In genomic region chr14:94455928-94456327, GRCh38 we compare ENCODE assay signal across 33 cellular contexts. TPM values are rescaled to one million over a fixed set of nuclear protein-coding genes. Genes with fewer than 3 reads are reported as not detected.
"Had no signal": no experiment of that assay in that cellular context is flagged by ENCODE, and none has a peak within 500 bp of the region (broad histone marks: within the 10 kb centered on the region; RNA-seq: fewer than 3 reads in every experiment).

No MANE protein-coding gene starts in this region.

- H3K27ac Mint-ChIP-seq: stimulated activated effector memory CD8-positive, alpha-beta T cell treated with anti-CD3 and anti-CD28 coated beads, Interleukin-12 subunit alpha, Interleukin-12 subunit beta, amount 100 ng/mL, for 72 hours; stimulated activated memory B cell treated with anti-CD40 and anti-IgM and Interleukin-4, amounts not matched to agents 10 μg/mL and 1 μg/mL and 100 μg/mL, for 72 hours; stimulated activated naive B cell treated with anti-CD40 and anti-IgM and Interleukin-4, amounts not matched to agents 10 μg/mL and 1 μg/mL and 100 μg/mL, for 72 hours; stimulated activated naive CD8-positive, alpha-beta T cell treated with anti-CD3 and anti-CD28 coated beads, Interleukin-15, amount 100 ng/mL, for 72 hours; stimulated activated naive CD8-positive, alpha-beta T cell treated with anti-CD3 and anti-CD28 coated beads, Interleukin-15, Interleukin-2, amounts not matched to agents 100 ng/mL and 50 ng/mL, for 24 hours; type B pancreatic cell had no signal

- H3K36me3 Mint-ChIP-seq: stimulated activated effector memory CD8-positive, alpha-beta T cell treated with anti-CD3 and anti-CD28 coated beads, Interleukin-12 subunit alpha, Interleukin-12 subunit beta, amount 100 ng/mL, for 72 hours; stimulated activated memory B cell treated with anti-CD40 and anti-IgM and Interleukin-4, amounts not matched to agents 10 μg/mL and 1 μg/mL and 100 μg/mL, for 72 hours; stimulated activated naive B cell treated with anti-CD40 and anti-IgM and Interleukin-4, amounts not matched to agents 10 μg/mL and 1 μg/mL and 100 μg/mL, for 72 hours; type B pancreatic cell had no signal

- DNase-seq: stimulated activated CD4-positive, alpha-beta T cell treated with anti-CD3 and anti-CD28 coated beads, Interleukin-2, amount 100 ng/mL, for 48 hours; stimulated activated CD4-positive, alpha-beta T cell treated with anti-CD3 and anti-CD28 coated beads, Interleukin-4, amount 100 ng/mL, for 1 hour; stimulated activated CD4-positive, alpha-beta T cell treated with anti-CD3 and anti-CD28 coated beads, Interleukin-4, amount 100 ng/mL, for 24 hours; stimulated activated CD4-positive, alpha-beta T cell treated with anti-CD3 and anti-CD28 coated beads, Interleukin-4, amount 100 ng/mL, for 4 hours; stimulated activated CD8-positive, alpha-beta memory T cell treated with anti-CD3 and anti-CD28 coated beads, Interleukin-4, amount 100 ng/mL, for 48 hours; stimulated activated naive B cell treated with anti-CD40 and anti-IgM and Interleukin-4, amounts not matched to agents 10 μg/mL and 1 μg/mL and 100 μg/mL, for 72 hours; stimulated activated naive CD4-positive, alpha-beta T cell; stimulated activated naive CD4-positive, alpha-beta T cell treated with Interleukin-2 at 50 U/mL for 16 hours; stimulated activated naive CD8-positive, alpha-beta T cell treated with anti-CD3 and anti-CD28 coated beads, Interleukin-15, amount 100 ng/mL, for 72 hours; stimulated activated naive CD8-positive, alpha-beta T cell treated with anti-CD3 and anti-CD28 coated beads, Interleukin-15, Interleukin-2, amounts not matched to agents 100 U/mL and 50 U/mL, for 24 hours; stomach; substantia nigra; testis; thyroid gland; tibial artery; transverse colon; trophoblast cell; upper lobe of left lung; upper lobe of right lung; uterus had no signal

- H3K4me3 Mint-ChIP-seq: stimulated activated effector memory CD8-positive, alpha-beta T cell treated with anti-CD3 and anti-CD28 coated beads, Interleukin-12 subunit alpha, Interleukin-12 subunit beta, amount 100 ng/mL, for 72 hours; stimulated activated memory B cell treated with anti-CD40 and anti-IgM and Interleukin-4, amounts not matched to agents 10 μg/mL and 1 μg/mL and 100 μg/mL, for 72 hours; stimulated activated naive B cell treated with anti-CD40 and anti-IgM and Interleukin-4, amounts not matched to agents 10 μg/mL and 1 μg/mL and 100 μg/mL, for 72 hours; stimulated activated naive CD8-positive, alpha-beta T cell treated with anti-CD3 and anti-CD28 coated beads, Interleukin-15, amount 100 ng/mL, for 72 hours; stimulated activated naive CD8-positive, alpha-beta T cell treated with anti-CD3 and anti-CD28 coated beads, Interleukin-15, Interleukin-2, amounts not matched to agents 100 ng/mL and 50 ng/mL, for 24 hours; type B pancreatic cell had no signal

- H3K27ac ChIP-seq: stomach, suprapubic skin, testis, thoracic aorta, thyroid gland, tibial artery, tibial nerve, transverse colon, upper lobe of left lung, upper lobe of right lung, uterus, vagina had no signal

- H3K9me3 ChIP-seq: suprapubic skin, testis, thyroid gland, transverse colon, upper lobe of right lung, uterus, vagina had no signal

- H3K27me3 ChIP-seq: testis, thyroid gland, tibial artery, tibial nerve, upper lobe of left lung, upper lobe of right lung, uterus, vagina had no signal

- H3K4me1 Mint-ChIP-seq: stimulated activated effector memory CD8-positive, alpha-beta T cell treated with anti-CD3 and anti-CD28 coated beads, Interleukin-12 subunit alpha, Interleukin-12 subunit beta, amount 100 ng/mL, for 72 hours; stimulated activated memory B cell treated with anti-CD40 and anti-IgM and Interleukin-4, amounts not matched to agents 10 μg/mL and 1 μg/mL and 100 μg/mL, for 72 hours; stimulated activated naive B cell treated with anti-CD40 and anti-IgM and Interleukin-4, amounts not matched to agents 10 μg/mL and 1 μg/mL and 100 μg/mL, for 72 hours had no signal

- H3K36me3 ChIP-seq: stomach, suprapubic skin, thoracic aorta, thyroid gland, tibial artery, tibial nerve, transverse colon, upper lobe of left lung, upper lobe of right lung, uterus, vagina had no signal

- H3K4me1 ChIP-seq: stomach, testis, thyroid gland, tibial artery, tibial nerve, transverse colon, upper lobe of left lung, upper lobe of right lung, uterus, vagina had no signal

- ATAC-seq: stimulated activated effector memory CD8-positive, alpha-beta T cell treated with anti-CD3 and anti-CD28 coated beads, Interleukin-12 subunit alpha, Interleukin-12 subunit beta, amount 100 ng/mL, for 72 hours; stimulated activated memory B cell treated with anti-CD40 and anti-IgM and Interleukin-4, amounts not matched to agents 10 μg/mL and 1 μg/mL and 100 μg/mL, for 72 hours; stimulated activated naive B cell treated with anti-CD40 and anti-IgM and Interleukin-4, amounts not matched to agents 10 μg/mL and 1 μg/mL and 100 μg/mL, for 72 hours; stimulated activated naive CD8-positive, alpha-beta T cell treated with anti-CD3 and anti-CD28 coated beads, Interleukin-15, amount 100 ng/mL, for 72 hours; stimulated activated naive CD8-positive, alpha-beta T cell treated with anti-CD3 and anti-CD28 coated beads, Interleukin-15, Interleukin-2, amounts not matched to agents 100 U/mL and 50 U/mL, for 24 hours; upper lobe of right lung had no signal

- FAIRE-seq: urothelium cell line had no signal

- H3K4me3 ChIP-seq: stomach, suprapubic skin, testis, thoracic aorta, thyroid gland, tibial artery, tibial nerve, transverse colon, upper lobe of left lung, upper lobe of right lung, uterus, vagina had no signal

- H3K9me3 Mint-ChIP-seq: stimulated activated naive CD8-positive, alpha-beta T cell treated with anti-CD3 and anti-CD28 coated beads, Interleukin-15, Interleukin-2, amounts not matched to agents 100 ng/mL and 50 ng/mL, for 24 hours; type B pancreatic cell had no signal

RNA-seq across cellular contexts. Expression of gene SERPINA11, which starts 3.3 kb away (rescaled TPM):
- total RNA-seq: stomach, subcutaneous adipose tissue, suprapubic skin, temporal lobe, testis, thoracic aorta, thyroid gland, tibial nerve, upper lobe of left lung, upper lobe of right lung, ureter, urinary bladder, uterus, vagina had no signal

RNA-seq across cellular contexts. Expression of gene SERPINA9, which starts 20.1 kb away (rescaled TPM):
- total RNA-seq: stomach, subcutaneous adipose tissue, temporal lobe, testis, thyroid gland, tibial nerve, transverse colon, upper lobe of right lung, ureter, urinary bladder, uterus had no signal
- polyA plus RNA-seq: urinary bladder had no signal

RNA-seq across cellular contexts. Expression of gene SERPINA12, which starts 53.3 kb away (rescaled TPM):
- total RNA-seq: stomach, subcutaneous adipose tissue, temporal lobe, thoracic aorta, thyroid gland, tibial nerve, transverse colon, upper lobe of left lung, upper lobe of right lung, ureter, urinary bladder, uterus had no signal
- polyA plus RNA-seq: urinary bladder had no signal
